Comparison of ENCODE assay signal across 12 cellular contexts in genomic region chr7:72751978-72752377, GRCh38.
A peak's percentile ranks its signal among the peaks of the same experiment; 100 is the strongest.
DNase-seq lines count a peak whose midpoint lies in the region; ATAC-seq and TF ChIP-seq lines count a peak whose summit lies in the region.
"Had no signal": no experiment of that assay in that cellular context is flagged by ENCODE, and none has a peak within 500 bp of the region (broad histone marks: within the 10 kb centered on the region; RNA-seq: fewer than 3 reads in every experiment).

No MANE protein-coding gene starts in this region.

- no peak overlapping the region for H3K4me3 Mint-ChIP-seq in natural killer cell
- H3K4me3 Mint-ChIP-seq in T-helper 17 cell, result no peak overlapping the region
- no peak overlapping the region for H3K4me3 Mint-ChIP-seq in mesothelial cell of epicardium
- H3K4me3 Mint-ChIP-seq: activated CD4-positive, alpha-beta memory T cell treated with anti-CD3 and anti-CD28 coated beads for 36 hours had no signal

- H3K36me3 Mint-ChIP-seq in natural killer cell (no peaks in the 10 kb centered on the region), T-helper 17 cell (ENCODE audit: low read depth) (peaks cover 2% of the 10 kb centered on the region), mesothelial cell of epicardium (peaks cover 7% of the 10 kb centered on the region)

- no peaks in the 10 kb centered on the region for H3K9me3 ChIP-seq in WERI-Rb-1 (ENCODE audit: severe bottlenecking)
- no peaks in the 10 kb centered on the region for H3K9me3 ChIP-seq in T-helper 17 cell (ENCODE audit: control insufficient read depth, low read length, poor library complexity, severe bottlenecking)

- H3K4me1 Mint-ChIP-seq in natural killer cell (no peaks in the 10 kb centered on the region), T-helper 17 cell (peaks cover 2% of the 10 kb centered on the region), mesothelial cell of epicardium (peaks cover 3% of the 10 kb centered on the region)

- H3K27me3 ChIP-seq in WERI-Rb-1 (ENCODE audit: insufficient read depth, low read depth, severe bottlenecking), result no peaks in the 10 kb centered on the region

- no peak overlapping the region for H3K27ac ChIP-seq in WERI-Rb-1

- ATAC-seq in GM21723 (IDR thresholded peaks at IDR 0.05; ENCODE audit: unreplicated experiment), result no peak
- ATAC-seq in natural killer cell, result no peak
- no peak for ATAC-seq in T-helper 17 cell

- H3K27ac Mint-ChIP-seq in natural killer cell (no peak overlapping the region), T-helper 17 cell (no peak overlapping the region), mesothelial cell of epicardium (no peak overlapping the region)
- H3K27ac Mint-ChIP-seq: activated CD4-positive, alpha-beta memory T cell treated with anti-CD3 and anti-CD28 coated beads for 36 hours had no signal

- intact Hi-C loops in natural killer cell (cut with micrococcal nuclease), result no loop called here

- POLR2A ChIA-PET in HEK293T (lab: Yijun Ruan, JAX), result no interaction called here

- no peaks in the 10 kb centered on the region for H3K36me3 ChIP-seq in WERI-Rb-1

- H3K27me3 Mint-ChIP-seq in natural killer cell (ENCODE audit: low read depth in 2 of 2), result no peaks in the 10 kb centered on the region
- H3K27me3 Mint-ChIP-seq in T-helper 17 cell, result no peaks in the 10 kb centered on the region
- no peaks in the 10 kb centered on the region for H3K27me3 Mint-ChIP-seq in mesothelial cell of epicardium (ENCODE audit: low read depth)
- H3K27me3 Mint-ChIP-seq: activated CD4-positive, alpha-beta memory T cell treated with anti-CD3 and anti-CD28 coated beads for 36 hours had no signal

- TF ChIP-seq CTCF in AG09309 (IDR thresholded peaks at IDR 0.05; ENCODE audit: control insufficient read depth, insufficient read depth, low read depth, low read length, missing control alignments) (peak; percentile 19), WERI-Rb-1 (IDR thresholded peaks at IDR 0.05; ENCODE audit: low read depth, low read length) (peak; percentile 51), natural killer cell (IDR thresholded peaks at IDR 0.05) (no peak), mesothelial cell of epicardium (IDR thresholded peaks at IDR 0.05; ENCODE audit: unreplicated experiment) (no peak)

- no peak for DNase-seq in AG09309 (ENCODE audit: low read depth)
- DNase-seq in HEK293T (ENCODE audit: extremely low spot score), result peak; percentile 8
- peak; percentile 33 for DNase-seq in WERI-Rb-1
- DNase-seq in iPS-NIHi7 (ENCODE audit: extremely low spot score), result peak; percentile 68
- DNase-seq in natural killer cell, result no peak
- no peak for DNase-seq in T-helper 17 cell
- no peak for DNase-seq in mesothelial cell of epicardium (ENCODE audit: low spot score in 2 of 2, unreplicated experiment in 2 of 2)
- DNase-seq: activated CD4-positive, alpha-beta memory T cell treated with anti-CD3 and anti-CD28 coated beads for 36 hours; activated naive CD4-positive, alpha-beta T cell treated with Interleukin-2 at 50 U/mL for 16 hours; cerebellar nuclear complex; T-helper 1 cell had no signal

- H3K4me3 ChIP-seq in AG09309 (ENCODE audit: control insufficient read depth, low read depth, low read length), result no peak overlapping the region
- no peak overlapping the region for H3K4me3 ChIP-seq in WERI-Rb-1 (ENCODE audit: low read depth, low read length)

- no peaks in the 10 kb centered on the region for H3K9me3 Mint-ChIP-seq in natural killer cell
- peaks cover 10% of the 10 kb centered on the region for H3K9me3 Mint-ChIP-seq in mesothelial cell of epicardium
- H3K9me3 Mint-ChIP-seq: activated CD4-positive, alpha-beta memory T cell treated with anti-CD3 and anti-CD28 coated beads for 36 hours had no signal

- CTCF ChIA-PET in HEK293T (lab: Yijun Ruan, JAX), result no interaction called here

TF ChIP-seq in HEK293T, 16 proteins besides CTCF, POLR2A, EP300 and RAD21:
- TF ChIP-seq LEF1 (IDR thresholded peaks at IDR 0.05; ENCODE audit: borderline replicate concordance) (no peak), ARNT (IDR thresholded peaks at IDR 0.05) (no peak), FOXA1 (IDR thresholded peaks at IDR 0.05) (no peak), SP1 (IDR thresholded peaks at IDR 0.05) (no peak), SUZ12 (IDR thresholded peaks at IDR 0.05) (no peak), ZNF384 (IDR thresholded peaks at IDR 0.05) (no peak)

Comparison
In these comparisons a context has a peak if more than half of its experiments do, and no peak if none do; other contexts are left out.
1. DNase-seq: peak in HEK293T (single experiment), WERI-Rb-1 (single experiment) and iPS-NIHi7 (single experiment); none in AG09309 (single experiment), natural killer cell (single experiment), T-helper 17 cell (0 of 3) and mesothelial cell of epicardium (0 of 2).
2. CTCF ChIP-seq: peak in AG09309 (single experiment) and WERI-Rb-1 (single experiment); none in natural killer cell (single experiment) and mesothelial cell of epicardium (single experiment).